ENCODE assay signal across 8 cellular contexts in genomic region chrX:110004210-110004609, GRCh38. TPM values are rescaled to one million over a fixed set of nuclear protein-coding genes. Genes with fewer than 3 reads are reported as not detected.
A peak's percentile ranks its signal among the peaks of the same experiment; 100 is the strongest.
DNase-seq lines count a peak whose midpoint lies in the region; ATAC-seq, FAIRE-seq and TF ChIP-seq lines count a peak whose summit lies in the region.

No MANE protein-coding gene starts in this region.

- no peaks in the 10 kb centered on the region for H3K36me3 Mint-ChIP-seq in activated T-cell treated with anti-CD3 and anti-CD28 coated beads, Interleukin-2, amount 50 U/mL, for 24 hours (ENCODE audit: low read depth)

- peaks cover 41% of the 10 kb centered on the region for H3K4me1 Mint-ChIP-seq in activated T-cell treated with anti-CD3 and anti-CD28 coated beads, Interleukin-2, amount 50 U/mL, for 24 hours (ENCODE audit: low read depth)

- no peak for DNase-seq in activated T-cell treated with anti-CD3 and anti-CD28 coated beads, Interleukin-2, amount 50 U/mL, for 24 hours
- DNase-seq in activated T-cell treated with anti-CD3 and anti-CD28 coated beads, Interleukin-2, amount 50 U/mL, for 48 hours: no peak
- DNase-seq in K562 (ENCODE audit: extremely low read depth in 1 of 4, low spot score in 3 of 4): no peak
- peak; percentile 21 to 85 for DNase-seq in lower leg skin (ENCODE audit: low spot score in 2 of 2)
- no peak for DNase-seq in thoracic aorta (ENCODE audit: low spot score)
- no peak for DNase-seq in NCI-H1048 (lab: John Stamatoyannopoulos, UW)
- no peak for DNase-seq in effector CD8-positive, alpha-beta T cell (lab: John Stamatoyannopoulos, UW)

- H3K27me3 Mint-ChIP-seq in activated T-cell treated with anti-CD3 and anti-CD28 coated beads, Interleukin-2, amount 50 U/mL, for 24 hours: peaks cover 35% of the 10 kb centered on the region

- peak overlapping the region; percentile 68 for H3K4me3 ChIP-seq in K562
- H3K4me3 ChIP-seq in lower leg skin (ENCODE audit: low read depth, poor library complexity, severe bottlenecking): no peak overlapping the region
- H3K4me3 ChIP-seq in thoracic aorta: peak overlapping the region; percentile 76

- no peak for ATAC-seq in K562
- ATAC-seq in thoracic aorta (ENCODE audit: insufficient number of reproducible peaks, low FRiP score, low read depth): no peak
- ATAC-seq in HG03135 (IDR thresholded peaks at IDR 0.05; ENCODE audit: unreplicated experiment): no peak

- H3K9ac ChIP-seq in K562 (ENCODE audit: insufficient read depth in 1 of 2, low read depth in 2 of 2, low read length in 2 of 2): peak overlapping the region; percentile 83 to 95

- H3K27ac Mint-ChIP-seq in activated T-cell treated with anti-CD3 and anti-CD28 coated beads, Interleukin-2, amount 50 U/mL, for 24 hours: no peak overlapping the region

- no peak for TF ChIP-seq POLR2A in K562 (conservative IDR thresholded peaks at IDR 0.05)
- no peak for TF ChIP-seq POLR2A in lower leg skin (IDR thresholded peaks at IDR 0.05)

- H3K4me1 ChIP-seq in K562 (replicated peaks in 1 of 2; ENCODE audit: control insufficient read depth in 2 of 2, insufficient read depth in 2 of 2, low read length in 2 of 2) (peaks cover 23 to 60% of the 10 kb centered on the region in 2 experiments), thoracic aorta (ENCODE audit: control insufficient read depth in 1 of 2, low read depth in 2 of 2) (peaks cover 3 to 24% of the 10 kb centered on the region in 2 donors)

- H3K9me3 ChIP-seq in K562 (replicated peaks; ENCODE audit: control insufficient read depth, insufficient read depth, low read depth, low read length): no peaks in the 10 kb centered on the region
- H3K9me3 ChIP-seq in thoracic aorta: no peaks in the 10 kb centered on the region

- intact Hi-C loops in K562 (cut with micrococcal nuclease): loop anchor here (5.0 kb wide), 2 partner anchors 47 to 82 kb away; no protein-coding TSS in a partner anchor
- intact Hi-C loops in lower leg skin (cut with DNase I; ENCODE audit: low total_unique reads): no loop called here

- 39% methylated on average over 7 of the region's 8 CpGs for WGBS in K562 (ENCODE audit: insufficient coverage, low coverage, missing lambda C conversion rate)
- 27 to 50% methylated on average over 5 to 8 of the region's 8 CpGs for WGBS in lower leg skin, 2 donors

- no peak for FAIRE-seq in K562 (lab: Jason Lieb, UNC)

- no peak overlapping the region for H2AFZ ChIP-seq in K562 (ENCODE audit: low read depth, low read length)

- in situ Hi-C loops in K562 (cut with MboI): no loop called here

- peaks cover 52% of the 10 kb centered on the region for H3K36me3 ChIP-seq in K562 (ENCODE audit: control insufficient read depth, insufficient read depth, low read length)
- H3K36me3 ChIP-seq in thoracic aorta: no peaks in the 10 kb centered on the region

- H3K27me3 ChIP-seq in K562 (ENCODE audit: control insufficient read depth in 2 of 2, insufficient read depth in 2 of 2, low read length in 2 of 2) (no peaks in the 10 kb centered on the region), thoracic aorta (replicated peaks; ENCODE audit: insufficient read depth) (no peaks in the 10 kb centered on the region)

- peaks cover 63% of the 10 kb centered on the region for H3K79me2 ChIP-seq in K562 (ENCODE audit: control insufficient read depth, insufficient read depth, low read length)

- H3K9me1 ChIP-seq in K562 (ENCODE audit: control insufficient read depth, insufficient read depth, low read length): no peaks in the 10 kb centered on the region

- H3K27ac ChIP-seq in K562 (ENCODE audit: extremely low read depth, low read depth, low read length): no peak overlapping the region; the same call in 2 of the 3 replicates
- H3K27ac ChIP-seq in thoracic aorta: peak overlapping the region in 1 of 2 donors; percentile 73

- no peaks in the 10 kb centered on the region for H3K9me3 Mint-ChIP-seq in activated T-cell treated with anti-CD3 and anti-CD28 coated beads, Interleukin-2, amount 50 U/mL, for 24 hours

- POLR2A ChIA-PET in K562 (lab: Yijun Ruan, JAX): no interaction called here

- peak overlapping the region; percentile 83 for H3K4me2 ChIP-seq in K562 (ENCODE audit: insufficient read depth, low read length)

- TF ChIP-seq CTCF in K562 (IDR thresholded peaks at IDR 0.05 in 2 of 3, conservative IDR thresholded peaks at IDR 0.05 in 1 of 3; ENCODE audit: insufficient read depth in 2 of 3, low read depth in 1 of 3, low read length in 3 of 3) (no peak), lower leg skin (IDR thresholded peaks at IDR 0.05) (no peak), thoracic aorta (IDR thresholded peaks at IDR 0.05) (no peak)

- no peak for TF ChIP-seq EP300 in K562 (IDR thresholded peaks at IDR 0.05; ENCODE audit: low read length)

- H4K20me1 ChIP-seq in K562 (replicated peaks; ENCODE audit: control insufficient read depth, insufficient read depth, low read length): no peaks in the 10 kb centered on the region; the same call in 1 of the 2 replicates

- peak overlapping the region; percentile 84 for H3K4me3 Mint-ChIP-seq in activated T-cell treated with anti-CD3 and anti-CD28 coated beads, Interleukin-2, amount 50 U/mL, for 24 hours

- CTCF ChIA-PET in K562 (lab: Yijun Ruan, JAX; ENCODE audit: low intra/inter-chr PET ratio): no interaction called here

- TF ChIP-seq RAD21 in K562 (CRISPR knock-in tag; conservative IDR thresholded peaks at IDR 0.05 in 1 of 2, IDR thresholded peaks at IDR 0.05 in 1 of 2): no peak

- no TSS peak for BruUV-seq in K562 (replicated peaks; lab: Mats Ljungman, UMichigan)

TF ChIP-seq in K562, 482 proteins besides CTCF, POLR2A, EP300 and RAD21:
- TF ChIP-seq ZNF764 (CRISPR knock-in tag; IDR thresholded peaks at IDR 0.05; ENCODE audit: low read depth): peak; percentile 44; the same call in 1 of the 2 replicates
- TF ChIP-seq, protein P1, sequence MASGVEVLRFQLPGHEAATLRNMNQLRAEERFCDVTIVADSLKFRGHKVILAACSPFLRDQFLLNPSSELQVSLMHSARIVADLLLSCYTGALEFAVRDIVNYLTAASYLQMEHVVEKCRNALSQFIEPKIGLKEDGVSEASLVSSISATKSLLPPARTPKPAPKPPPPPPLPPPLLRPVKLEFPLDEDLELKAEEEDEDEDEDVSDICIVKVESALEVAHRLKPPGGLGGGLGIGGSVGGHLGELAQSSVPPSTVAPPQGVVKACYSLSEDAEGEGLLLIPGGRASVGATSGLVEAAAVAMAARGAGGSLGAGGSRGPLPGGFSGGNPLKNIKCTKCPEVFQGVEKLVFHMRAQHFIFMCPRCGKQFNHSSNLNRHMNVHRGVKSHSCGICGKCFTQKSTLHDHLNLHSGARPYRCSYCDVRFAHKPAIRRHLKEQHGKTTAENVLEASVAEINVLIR (CRISPR knock-in tag; IDR thresholded peaks at IDR 0.05): no peak
- TF ChIP-seq ZNF766 (CRISPR knock-in tag; conservative IDR thresholded peaks at IDR 0.05): no peak
- no peak for TF ChIP-seq ZC3H4 (CRISPR knock-in tag; IDR thresholded peaks at IDR 0.05; ENCODE audit: borderline replicate concordance)

RNA-seq across cellular contexts. Expression of gene TMEM164, which starts 1.3 kb away (rescaled TPM):
- total RNA-seq in K562 (2011; cell fraction: chromatin; rRNA removed; ENCODE audit: low replicate concordance): 48.8 and 62.1 TPM in 2 replicates
- total RNA-seq in K562 (2011; cell fraction: nucleolus; rRNA removed): 47.6 and 54.0 TPM in 2 replicates
- 66.5 and 89.7 TPM in 2 replicates for total RNA-seq in K562 (2011; cell fraction: nucleoplasm; rRNA removed)
- total RNA-seq in K562 (2014; rRNA removed): 18.3 and 44.2 TPM in 2 replicates
- total RNA-seq in K562 (2014; rRNA removed; fragmentation: Illumina TruSeq; extraction: Trizol): 24.7 and 25.4 TPM in 2 replicates
- 25.9 and 28.7 TPM in 2 replicates for total RNA-seq in K562 (2015; rRNA removed; fragmentation: Illumina TruSeq; extraction: Trizol)
- total RNA-seq in K562 (2021): 57.3 and 58.7 TPM in 2 replicates
- polyA plus RNA-seq in K562 (2011; rRNA removed): 23.1 and 28.0 TPM in 2 replicates
- 20.8 and 24.2 TPM in 2 replicates for polyA plus RNA-seq in K562 (2011; cell fraction: cytosol; rRNA removed)
- 37.8 and 51.1 TPM in 2 replicates for polyA plus RNA-seq in K562 (2011; cell fraction: nucleus; rRNA removed)
- 31.6 and 34.8 TPM in 2 replicates for polyA plus RNA-seq in K562 (2012)
- polyA plus RNA-seq in K562 (2014; fragmentation: Illumina TruSeq; extraction: Trizol): 47.4 and 47.7 TPM in 2 replicates
- polyA plus RNA-seq in K562 (2014; fragmentation: Nextera tagmentation; extraction: Ambion mirVana): 1 to 10 TPM; 2.4 to 3.0 TPM
- 22.6 and 23.8 TPM in 2 replicates for polyA plus RNA-seq in K562 (2014; rRNA removed)
- 30.1 and 30.7 TPM in 2 replicates for polyA minus RNA-seq in K562 (2011; rRNA and poly(A)+ RNA removed)
- 30.5 and 31.7 TPM in 2 replicates for polyA minus RNA-seq in K562 (2011; cell fraction: cytosol; rRNA and poly(A)+ RNA removed)
- 22.8 and 30.3 TPM in 2 replicates for polyA minus RNA-seq in K562 (2011; cell fraction: nucleus; rRNA and poly(A)+ RNA removed)
- total RNA-seq in lower leg skin: 10 to 100 TPM; 39.4 to 73.2 (median 60.8) TPM
- total RNA-seq in thoracic aorta: 10 to 100 TPM; 18.0 to 20.2 TPM

Comparison
In these comparisons a context has a peak if more than half of its experiments do, and no peak if none do; other contexts are left out.
1. DNase-seq: peak in lower leg skin (2 of 2); none in activated T-cell treated with anti-CD3 and anti-CD28 coated beads, Interleukin-2, amount 50 U/mL, for 24 hours (single experiment), activated T-cell treated with anti-CD3 and anti-CD28 coated beads, Interleukin-2, amount 50 U/mL, for 48 hours (0 of 2), K562 (0 of 4), thoracic aorta (single experiment), NCI-H1048 (single experiment) and effector CD8-positive, alpha-beta T cell (single experiment).